21 cellular contexts compared by ENCODE assay signal in genomic region chr13:98856983-98857382, GRCh38.
A peak's percentile ranks its signal among the peaks of the same experiment; 100 is the strongest.
DNase-seq lines count a peak whose midpoint lies in the region; TF ChIP-seq lines count a peak whose summit lies in the region.
"Had no signal": no experiment of that assay in that cellular context is flagged by ENCODE, and none has a peak within 500 bp of the region (broad histone marks: within the 10 kb centered on the region; RNA-seq: fewer than 3 reads in every experiment).

No MANE protein-coding gene starts in this region.

- no peaks in the 10 kb centered on the region for H3K9me3 ChIP-seq in tibial artery
- H3K9me3 ChIP-seq: BLaER1, heart right ventricle had no signal

- peaks cover 0 to 35% (median 0%) of the 10 kb centered on the region in 4 donors for H3K4me1 ChIP-seq in tibial artery
- H3K4me1 ChIP-seq: BLaER1 had no signal

- H3K27ac ChIP-seq in tibial artery: peak overlapping the region; percentile 15 to 45
- H3K27ac ChIP-seq: 22Rv1, BLaER1 had no signal

- intact Hi-C loops in tibial artery (cut with DNase I; ENCODE audit: low total_unique reads): no loop called here

- DNase-seq in DMS 273 (lab: John Stamatoyannopoulos, UW; ENCODE audit: unreplicated experiment) (peak; percentile 16), DMS 273 treated with DMSO at 0.1 percent for 48 hours (lab: John Stamatoyannopoulos, UW) (no peak), fibroblast of gingiva (ENCODE audit: low read depth) (peak; percentile 51), myocyte (ENCODE audit: low read depth) (peak; percentile 88), tibial artery (peak in 1 of 2 donors; percentile 44), NK-92 (lab: John Stamatoyannopoulos, UW; ENCODE audit: unreplicated experiment) (no peak), erythroblast (lab: John Stamatoyannopoulos, UW) (no peak), COLO668 (lab: John Stamatoyannopoulos, UW; ENCODE audit: unreplicated experiment) (no peak)
- DNase-seq: activated CD4-positive, alpha-beta memory T cell treated with anti-CD3 and anti-CD28 coated beads for 36 hours; activated naive CD4-positive, alpha-beta T cell treated with anti-CD3 and anti-CD28 coated beads, Interleukin-2, amount 10 ng/mL, durations not matched to agents 7 days and 5 days; activated T-cell treated with anti-CD3 and anti-CD28 coated beads, Interleukin-2, amount 50 U/mL, for 1 hour; GF-D8; heart right ventricle; NCI-H1092 treated with DMSO at 0.1 percent for 48 hours; NCI-H526; SIG-M5; stimulated activated CD4-positive, alpha-beta T cell treated with anti-CD3 and anti-CD28 coated beads, Interleukin-4, amount 100 ng/mL, for 1 hour; T-helper 17 cell had no signal

- no peak for TF ChIP-seq POLR2A in erythroblast (IDR thresholded peaks at IDR 0.05; ENCODE audit: low read length)

- H3K27me3 ChIP-seq in tibial artery: no peaks in the 10 kb centered on the region
- H3K27me3 ChIP-seq: BLaER1, heart right ventricle had no signal

- H3K4me3 ChIP-seq in tibial artery: no peak overlapping the region
- H3K4me3 ChIP-seq: BLaER1, GM12878, heart right ventricle had no signal

- H3K36me3 ChIP-seq in tibial artery: peaks cover 15 to 47% (median 44%) of the 10 kb centered on the region in 3 donors

- TF ChIP-seq CTCF in tibial artery (IDR thresholded peaks at IDR 0.05): no peak

Comparison
In these comparisons a context has a peak if more than half of its experiments do, and no peak if none do; other contexts are left out.
1. DNase-seq: peak in DMS 273 (single experiment), fibroblast of gingiva (single experiment) and myocyte (single experiment); none in DMS 273 treated with DMSO at 0.1 percent for 48 hours (single experiment), NK-92 (single experiment), erythroblast (0 of 2) and COLO668 (single experiment).